Comparison of ENCODE assay signal across 8 cellular contexts in genomic region chr12:9648701-9649531, GRCh38. TPM values are rescaled to one million over a fixed set of nuclear protein-coding genes. Genes with fewer than 3 reads are reported as not detected.
DNase-seq lines count a peak whose midpoint lies in the region; ATAC-seq lines count a peak whose summit lies in the region.

No MANE protein-coding gene starts in this region.

- intact Hi-C loops in activated CD4-positive, alpha-beta T cell treated with anti-CD3 and anti-CD28 coated beads, Interleukin-2, amount 10 ng/mL, durations not matched to agents 24 days and 14 days (cut with micrococcal nuclease) = loop anchor here (2.0 to 10.0 kb wide), 3 partner anchors 33 to 404 kb away; no protein-coding TSS in a partner anchor
- intact Hi-C loops in activated CD4-positive, alpha-beta memory T cell treated with anti-CD3 and anti-CD28 coated beads for 36 hours (cut with micrococcal nuclease) = loop anchor here (1.0 kb wide), 1 partner anchor 53 kb away; no protein-coding TSS in a partner anchor
- intact Hi-C loops in left cardiac atrium (cut with DNase I) = loop anchor here in 1 of 2 donors (5.0 kb wide), 1 partner anchor 53 kb away; no protein-coding TSS in a partner anchor

- H3K27me3 ChIP-seq in skeletal muscle tissue (ENCODE audit: control insufficient read depth in 3 of 3, insufficient read depth in 3 of 3, low read length in 3 of 3) = no peaks in the 10 kb centered on the region

- H3K36me3 ChIP-seq in skeletal muscle tissue (ENCODE audit: control insufficient read depth in 3 of 3, insufficient read depth in 3 of 3, low read length in 3 of 3) = peaks cover 0 to 5% (median 3%) of the 10 kb centered on the region in 3 donors

- peak overlapping the region; percentile 87 to 93 (median 88) for H3K9ac ChIP-seq in skeletal muscle tissue (ENCODE audit: low read depth in 1 of 3, low read length in 3 of 3)

- H3K4me3 ChIP-seq in skeletal muscle tissue (ENCODE audit: low read length in 3 of 3) = peak overlapping the region; percentile 78 to 88 (median 82)

- peaks cover 9% of the 10 kb centered on the region for H3K9me3 Mint-ChIP-seq in activated CD4-positive, alpha-beta T cell treated with anti-CD3 and anti-CD28 coated beads, Interleukin-2, amount 10 ng/mL, durations not matched to agents 24 days and 14 days
- H3K9me3 Mint-ChIP-seq in activated CD4-positive, alpha-beta memory T cell treated with anti-CD3 and anti-CD28 coated beads for 36 hours = peaks cover 14% of the 10 kb centered on the region

- CTCF ChIA-PET in activated CD4-positive, alpha-beta memory T cell treated with anti-CD3 and anti-CD28 coated beads for 36 hours (lab: Charles Lee) = interaction anchor here (0.6 to 2.5 kb wide), 7 partner anchors 18 to 110 kb away, joined by 3 to 13 read pairs (median 5); partner anchors contain the start of gene CLEC2D

- ATAC-seq in left cardiac atrium (peak; percentile 4 to 9), GM18502 (IDR thresholded peaks at IDR 0.05; ENCODE audit: poor library complexity, unreplicated experiment) (no peak)

- DNase-seq in activated CD4-positive, alpha-beta T cell treated with anti-CD3 and anti-CD28 coated beads, Interleukin-2, amount 10 ng/mL, durations not matched to agents 24 days and 14 days = no peak
- DNase-seq in activated CD4-positive, alpha-beta T cell treated with anti-CD3 and anti-CD28 coated beads, Interleukin-2, amount 50 U/mL, for 48 hours = no peak
- DNase-seq in activated CD4-positive, alpha-beta memory T cell treated with anti-CD3 and anti-CD28 coated beads for 36 hours = no peak
- DNase-seq in left cardiac atrium (no peak), cerebellum (ENCODE audit: low spot score) (no peak)
- DNase-seq in activated effector memory CD4-positive, alpha-beta T cell treated with Interleukin-2 at 50 U/mL for 16 hours = no peak

- H3K36me3 Mint-ChIP-seq in activated CD4-positive, alpha-beta T cell treated with anti-CD3 and anti-CD28 coated beads, Interleukin-2, amount 10 ng/mL, durations not matched to agents 24 days and 14 days (ENCODE audit: low read depth) = peaks cover 42% of the 10 kb centered on the region
- peaks cover 75% of the 10 kb centered on the region for H3K36me3 Mint-ChIP-seq in activated CD4-positive, alpha-beta memory T cell treated with anti-CD3 and anti-CD28 coated beads for 36 hours

- peaks cover 3% of the 10 kb centered on the region for H3K27me3 Mint-ChIP-seq in activated CD4-positive, alpha-beta T cell treated with anti-CD3 and anti-CD28 coated beads, Interleukin-2, amount 10 ng/mL, durations not matched to agents 24 days and 14 days
- peaks cover 2% of the 10 kb centered on the region for H3K27me3 Mint-ChIP-seq in activated CD4-positive, alpha-beta memory T cell treated with anti-CD3 and anti-CD28 coated beads for 36 hours

- peaks cover 57% of the 10 kb centered on the region for H3K4me1 Mint-ChIP-seq in activated CD4-positive, alpha-beta T cell treated with anti-CD3 and anti-CD28 coated beads, Interleukin-2, amount 10 ng/mL, durations not matched to agents 24 days and 14 days
- H3K4me1 Mint-ChIP-seq in activated CD4-positive, alpha-beta memory T cell treated with anti-CD3 and anti-CD28 coated beads for 36 hours (ENCODE audit: low read depth) = peaks cover 53% of the 10 kb centered on the region

- H3K9me3 ChIP-seq in skeletal muscle tissue (ENCODE audit: control insufficient read depth in 3 of 3, low read length in 3 of 3) = no peaks in the 10 kb centered on the region

- peak overlapping the region; percentile 87 for H3K27ac ChIP-seq in skeletal muscle tissue (ENCODE audit: low read depth, low read length)

- H3K4me1 ChIP-seq in skeletal muscle tissue (ENCODE audit: control insufficient read depth in 3 of 3, insufficient read depth in 3 of 3, low read length in 3 of 3) = peaks cover 8 to 28% (median 25%) of the 10 kb centered on the region in 3 donors

- POLR2A ChIA-PET in activated CD4-positive, alpha-beta memory T cell treated with anti-CD3 and anti-CD28 coated beads for 36 hours (lab: Charles Lee) = interaction anchor here (1.1 to 13.5 kb wide), 9 partner anchors 16 to 218 kb away, joined by 5 to 471 read pairs (median 8); partner anchors contain the start of genes CD69 and CLEC2D

- peak overlapping the region; percentile 95 for H3K4me3 Mint-ChIP-seq in activated CD4-positive, alpha-beta T cell treated with anti-CD3 and anti-CD28 coated beads, Interleukin-2, amount 10 ng/mL, durations not matched to agents 24 days and 14 days
- H3K4me3 Mint-ChIP-seq in activated CD4-positive, alpha-beta memory T cell treated with anti-CD3 and anti-CD28 coated beads for 36 hours = peak overlapping the region; percentile 85

- H3K27ac Mint-ChIP-seq in activated CD4-positive, alpha-beta T cell treated with anti-CD3 and anti-CD28 coated beads, Interleukin-2, amount 10 ng/mL, durations not matched to agents 24 days and 14 days = peak overlapping the region; percentile 97
- H3K27ac Mint-ChIP-seq in activated CD4-positive, alpha-beta memory T cell treated with anti-CD3 and anti-CD28 coated beads for 36 hours = peak overlapping the region; percentile 97

RNA-seq across cellular contexts. Expression of gene CLEC2D, which starts 20.6 kb away (rescaled TPM):
- total RNA-seq in activated CD4-positive, alpha-beta T cell treated with anti-CD3 and anti-CD28 coated beads, Interleukin-2, amount 10 ng/mL, durations not matched to agents 24 days and 14 days = 386 and 391 TPM in 2 replicates
- 100 to 1,000 TPM; 191 to 199 TPM for total RNA-seq in activated CD4-positive, alpha-beta memory T cell treated with anti-CD3 and anti-CD28 coated beads for 36 hours
- total RNA-seq in left cardiac atrium (10 to 100 TPM in 1 of 2 donors, 1 to 10 TPM in 1; 9.5 to 12.7 TPM), skeletal muscle tissue (12.0 TPM), cerebellum (11.4 TPM)

RNA-seq across cellular contexts. Expression of gene KLRB1, which starts 41.2 kb away (rescaled TPM):
- total RNA-seq in activated CD4-positive, alpha-beta T cell treated with anti-CD3 and anti-CD28 coated beads, Interleukin-2, amount 10 ng/mL, durations not matched to agents 24 days and 14 days = 0.14 TPM in 1 of 2 replicates, not detected in the other
- 1 to 10 TPM; 3.6 to 4.9 TPM for total RNA-seq in activated CD4-positive, alpha-beta memory T cell treated with anti-CD3 and anti-CD28 coated beads for 36 hours
- 1 to 10 TPM in 1 of 2 donors, under 1 TPM in 1; 0.24 to 1.3 TPM for total RNA-seq in left cardiac atrium
- 0.52 TPM for total RNA-seq in skeletal muscle tissue
- total RNA-seq in cerebellum = not detected

Comparison
In these comparisons a context has a peak if more than half of its experiments do, and no peak if none do; other contexts are left out.
1. RNA of gene CLEC2D, which starts 20.6 kb away (total RNA-seq): 386 to 391 TPM in activated CD4-positive, alpha-beta T cell treated with anti-CD3 and anti-CD28 coated beads, Interleukin-2, amount 10 ng/mL, durations not matched to agents 24 days and 14 days and 191 to 199 TPM in activated CD4-positive, alpha-beta memory T cell treated with anti-CD3 and anti-CD28 coated beads for 36 hours; 9.5 to 12.7 TPM in left cardiac atrium, 12.0 TPM in skeletal muscle tissue (single experiment) and 11.4 TPM in cerebellum (single experiment); every median in the first group is over 10 times any median in the second.